ENCODE assay signal across 20 cellular contexts in genomic region chr12:122304924-122305323, GRCh38.
"Had no signal": no experiment of that assay in that cellular context is flagged by ENCODE, and none has a peak within 500 bp of the region (broad histone marks: within the 10 kb centered on the region; RNA-seq: fewer than 3 reads in every experiment).

No MANE protein-coding gene starts in this region.

- ATAC-seq: activated T-cell treated with anti-CD3 and anti-CD28 coated beads, Interleukin-2, amount 50 U/mL, for 4 hours; stimulated activated naive B cell treated with anti-CD40 and anti-IgM and Interleukin-4, amounts not matched to agents 10 μg/mL and 1 μg/mL and 100 μg/mL, for 72 hours had no signal

- DNase-seq: activated CD4-positive, alpha-beta T cell treated with anti-CD3 and anti-CD28 coated beads, Interleukin-2, amount 10 ng/mL, durations not matched to agents 7 days and 5 days; activated CD4-positive, CD25-positive, alpha-beta regulatory T cell; activated CD8-positive, alpha-beta memory T cell treated with anti-CD3 and anti-CD28 coated beads, Interleukin-2, amount 50 U/mL, for 4 hours; activated naive CD4-positive, alpha-beta T cell treated with anti-CD3 and anti-CD28 coated beads for 36 hours; activated T-cell treated with anti-CD3 and anti-CD28 coated beads, Interleukin-2, amount 50 U/mL, for 4 hours; aorta; brain microvascular endothelial cell; colonic mucosa; hypothalamus; midbrain; nephron progenitor cell; nucleus accumbens; retina; spleen; stimulated activated CD4-positive, alpha-beta T cell treated with anti-CD3 and anti-CD28 coated beads, Interleukin-4, amount 100 ng/mL, for 4 hours; stimulated activated naive B cell treated with anti-CD40 and anti-IgM and Interleukin-4, amounts not matched to agents 10 μg/mL and 1 μg/mL and 100 μg/mL, for 72 hours; upper lobe of left lung had no signal

- H3K9me3 ChIP-seq: colonic mucosa, spleen, thoracic aorta, upper lobe of left lung had no signal

- H3K4me1 ChIP-seq: colonic mucosa, spleen, upper lobe of left lung had no signal

- H3K4me1 Mint-ChIP-seq: activated CD4-positive, alpha-beta T cell treated with anti-CD3 and anti-CD28 coated beads, Interleukin-2, amount 10 ng/mL, durations not matched to agents 7 days and 5 days; central memory CD8-positive, alpha-beta T cell had no signal

- H3K27ac ChIP-seq: brain microvascular endothelial cell, colonic mucosa, spleen, thoracic aorta had no signal

- H3K4me3 Mint-ChIP-seq: activated CD4-positive, alpha-beta T cell treated with anti-CD3 and anti-CD28 coated beads, Interleukin-2, amount 10 ng/mL, durations not matched to agents 7 days and 5 days; activated naive CD4-positive, alpha-beta T cell treated with anti-CD3 and anti-CD28 coated beads for 36 hours; activated T-cell treated with anti-CD3 and anti-CD28 coated beads, Interleukin-2, amount 50 U/mL, for 4 hours; central memory CD8-positive, alpha-beta T cell; nephron progenitor cell; stimulated activated naive B cell treated with anti-CD40 and anti-IgM and Interleukin-4, amounts not matched to agents 10 μg/mL and 1 μg/mL and 100 μg/mL, for 72 hours had no signal

- H3K9me3 Mint-ChIP-seq: activated CD4-positive, alpha-beta T cell treated with anti-CD3 and anti-CD28 coated beads, Interleukin-2, amount 10 ng/mL, durations not matched to agents 7 days and 5 days; activated naive CD4-positive, alpha-beta T cell treated with anti-CD3 and anti-CD28 coated beads for 36 hours; activated T-cell treated with anti-CD3 and anti-CD28 coated beads, Interleukin-2, amount 50 U/mL, for 4 hours; central memory CD8-positive, alpha-beta T cell; nephron progenitor cell; stimulated activated naive B cell treated with anti-CD40 and anti-IgM and Interleukin-4, amounts not matched to agents 10 μg/mL and 1 μg/mL and 100 μg/mL, for 72 hours had no signal

- H3K27ac Mint-ChIP-seq: activated CD4-positive, alpha-beta T cell treated with anti-CD3 and anti-CD28 coated beads, Interleukin-2, amount 10 ng/mL, durations not matched to agents 7 days and 5 days; activated naive CD4-positive, alpha-beta T cell treated with anti-CD3 and anti-CD28 coated beads for 36 hours; stimulated activated naive B cell treated with anti-CD40 and anti-IgM and Interleukin-4, amounts not matched to agents 10 μg/mL and 1 μg/mL and 100 μg/mL, for 72 hours had no signal

- H3K4me3 ChIP-seq: colonic mucosa, lung, spleen, thoracic aorta, upper lobe of left lung had no signal

- H3K27me3 ChIP-seq: brain microvascular endothelial cell, colonic mucosa, spleen, upper lobe of left lung had no signal

- H3K27me3 Mint-ChIP-seq: activated CD4-positive, alpha-beta T cell treated with anti-CD3 and anti-CD28 coated beads, Interleukin-2, amount 10 ng/mL, durations not matched to agents 7 days and 5 days; central memory CD8-positive, alpha-beta T cell; stimulated activated naive B cell treated with anti-CD40 and anti-IgM and Interleukin-4, amounts not matched to agents 10 μg/mL and 1 μg/mL and 100 μg/mL, for 72 hours had no signal

- H3K36me3 ChIP-seq: colonic mucosa had no signal
